In the genomic region with DNA sequence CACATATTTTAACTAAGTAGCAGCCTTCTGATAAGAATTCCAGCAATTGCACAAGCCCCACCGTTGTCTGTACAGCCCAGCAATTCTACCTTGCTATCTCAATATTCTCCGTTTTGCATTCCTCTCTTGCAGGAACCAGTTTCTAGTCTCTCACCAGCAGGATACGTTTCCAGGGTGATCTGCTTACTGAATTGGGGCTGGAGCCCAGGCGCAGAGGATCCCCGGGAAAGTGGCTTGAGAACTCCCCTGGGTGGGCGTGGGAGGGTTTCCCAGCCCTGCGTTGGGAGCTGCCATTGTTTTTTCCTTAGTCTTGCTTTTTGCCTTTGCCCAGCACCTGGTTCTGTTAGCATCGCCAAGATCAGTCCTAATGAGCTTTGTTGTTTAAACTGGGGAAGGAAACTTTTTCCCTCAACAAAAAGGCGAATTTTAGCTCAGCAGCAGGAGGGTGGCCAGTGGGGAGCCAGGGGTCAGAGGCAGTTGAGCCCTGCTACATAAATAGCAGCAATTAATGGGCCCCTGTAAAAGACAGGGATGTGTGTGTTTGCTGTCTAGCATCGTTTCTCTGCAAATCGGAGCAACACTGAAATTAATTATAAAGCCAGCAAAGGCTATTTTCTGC, we compare ENCODE assay signal across 18 cellular contexts. TPM values are rescaled to one million over a fixed set of nuclear protein-coding genes. Genes with fewer than 3 reads are reported as not detected.
DNase-seq lines count a peak whose midpoint lies in the region; ATAC-seq and TF ChIP-seq lines count a peak whose summit lies in the region.
"Had no signal": no experiment of that assay in that cellular context is flagged by ENCODE, and none has a peak within 500 bp of the region (broad histone marks: within the 10 kb centered on the region; RNA-seq: fewer than 3 reads in every experiment).

No MANE protein-coding gene starts in this region.

- 28% methylated on average over 11 of the region's 11 CpGs for WGBS in heart right ventricle, 2 donors
- WGBS in body of pancreas, 2 donors, result 41 to 48% methylated on average over 11 of the region's 11 CpGs

- DNase-seq in cardiac muscle cell (ENCODE audit: low read depth in 1 of 2, low spot score in 1 of 2) (peak; percentile 18 to 41), heart right ventricle (no peak), body of pancreas (no peak), uterus (no peak), NCI-H2107 (lab: John Stamatoyannopoulos, UW) (no peak), inferior parietal cortex (ENCODE audit: extremely low spot score) (no peak), cerebellar cortex (ENCODE audit: low spot score) (no peak)
- DNase-seq: ACHN; activated CD4-positive, alpha-beta T cell treated with anti-CD3 and anti-CD28 coated beads, Interleukin-2, amount 10 ng/mL, durations not matched to agents 24 days and 14 days; activated naive CD4-positive, alpha-beta T cell treated with anti-CD3 and anti-CD28 coated beads, Interleukin-2, amount 10 ng/mL, durations not matched to agents 7 days and 5 days; brain microvascular endothelial cell; CD4-positive, CD25-positive, alpha-beta regulatory T cell; head of caudate nucleus; Karpas-422; NCI-H1436 treated with DMSO at 0.1 percent for 48 hours; NCI-H510A; stimulated activated naive CD8-positive, alpha-beta T cell treated with anti-CD3 and anti-CD28 coated beads, Interleukin-15, amount 100 ng/mL, for 72 hours had no signal

- H3K36me3 Mint-ChIP-seq in nephron (ENCODE audit: low read depth), result peaks cover 12% of the 10 kb centered on the region
- H3K36me3 Mint-ChIP-seq: activated naive CD4-positive, alpha-beta T cell treated with anti-CD3 and anti-CD28 coated beads, Interleukin-2, amount 10 ng/mL, durations not matched to agents 7 days and 5 days; CD4-positive, CD25-positive, alpha-beta regulatory T cell had no signal

- no peak overlapping the region for H3K4me3 ChIP-seq in cardiac muscle cell
- no peak overlapping the region for H3K4me3 ChIP-seq in heart right ventricle
- H3K4me3 ChIP-seq in body of pancreas, result no peak overlapping the region
- no peak overlapping the region for H3K4me3 ChIP-seq in uterus

- TF ChIP-seq POLR2A in body of pancreas (IDR thresholded peaks at IDR 0.05) (no peak), uterus (IDR thresholded peaks at IDR 0.05) (no peak)

- H3K9me3 Mint-ChIP-seq in nephron, result no peaks in the 10 kb centered on the region
- H3K9me3 Mint-ChIP-seq: activated CD4-positive, alpha-beta T cell treated with anti-CD3 and anti-CD28 coated beads, Interleukin-2, amount 10 ng/mL, durations not matched to agents 24 days and 14 days; activated naive CD4-positive, alpha-beta T cell treated with anti-CD3 and anti-CD28 coated beads, Interleukin-2, amount 10 ng/mL, durations not matched to agents 7 days and 5 days; CD4-positive, CD25-positive, alpha-beta regulatory T cell; stimulated activated naive CD8-positive, alpha-beta T cell treated with anti-CD3 and anti-CD28 coated beads, Interleukin-15, amount 100 ng/mL, for 72 hours had no signal

- peak overlapping the region; percentile 18 to 30 (median 27) for H3K4me3 Mint-ChIP-seq in nephron
- H3K4me3 Mint-ChIP-seq: activated CD4-positive, alpha-beta T cell treated with anti-CD3 and anti-CD28 coated beads, Interleukin-2, amount 10 ng/mL, durations not matched to agents 24 days and 14 days; activated naive CD4-positive, alpha-beta T cell treated with anti-CD3 and anti-CD28 coated beads, Interleukin-2, amount 10 ng/mL, durations not matched to agents 7 days and 5 days; CD4-positive, CD25-positive, alpha-beta regulatory T cell; stimulated activated naive CD8-positive, alpha-beta T cell treated with anti-CD3 and anti-CD28 coated beads, Interleukin-15, amount 100 ng/mL, for 72 hours had no signal

- no peak for TF ChIP-seq CTCF in cardiac muscle cell (IDR thresholded peaks at IDR 0.05; ENCODE audit: low read depth, low read length)
- TF ChIP-seq CTCF in heart right ventricle (IDR thresholded peaks at IDR 0.05), result no peak
- TF ChIP-seq CTCF in body of pancreas (IDR thresholded peaks at IDR 0.05), result no peak
- no peak for TF ChIP-seq CTCF in nephron (IDR thresholded peaks at IDR 0.05; ENCODE audit: unreplicated experiment in 3 of 3)
- no peak for TF ChIP-seq CTCF in uterus (IDR thresholded peaks at IDR 0.05)

- H3K27me3 Mint-ChIP-seq in nephron (ENCODE audit: low read depth), result no peaks in the 10 kb centered on the region

- ATAC-seq in heart right ventricle (no peak), body of pancreas (peak; percentile 65)
- ATAC-seq: stimulated activated naive CD8-positive, alpha-beta T cell treated with anti-CD3 and anti-CD28 coated beads, Interleukin-15, amount 100 ng/mL, for 72 hours had no signal

- H3K9me3 ChIP-seq in cardiac muscle cell (ENCODE audit: low read depth), result no peaks in the 10 kb centered on the region
- H3K9me3 ChIP-seq in heart right ventricle, result no peaks in the 10 kb centered on the region
- no peaks in the 10 kb centered on the region for H3K9me3 ChIP-seq in body of pancreas
- no peaks in the 10 kb centered on the region for H3K9me3 ChIP-seq in uterus

- peak overlapping the region; percentile 45 for H3K27ac ChIP-seq in cardiac muscle cell
- no peak overlapping the region for H3K27ac ChIP-seq in heart right ventricle
- H3K27ac ChIP-seq in body of pancreas, result peak overlapping the region in 3 of 4 donors; percentile 62 to 78 (median 66)
- peak overlapping the region; percentile 57 to 77 for H3K27ac ChIP-seq in uterus
- H3K27ac ChIP-seq: brain microvascular endothelial cell had no signal

- peaks cover 90% of the 10 kb centered on the region for H3K4me1 Mint-ChIP-seq in nephron
- H3K4me1 Mint-ChIP-seq: activated CD4-positive, alpha-beta T cell treated with anti-CD3 and anti-CD28 coated beads, Interleukin-2, amount 10 ng/mL, durations not matched to agents 24 days and 14 days; activated naive CD4-positive, alpha-beta T cell treated with anti-CD3 and anti-CD28 coated beads, Interleukin-2, amount 10 ng/mL, durations not matched to agents 7 days and 5 days; CD4-positive, CD25-positive, alpha-beta regulatory T cell; stimulated activated naive CD8-positive, alpha-beta T cell treated with anti-CD3 and anti-CD28 coated beads, Interleukin-15, amount 100 ng/mL, for 72 hours had no signal

- H3K27me3 ChIP-seq in cardiac muscle cell (no peaks in the 10 kb centered on the region), heart right ventricle (peaks cover 0 to 43% (median 10%) of the 10 kb centered on the region in 7 donors), body of pancreas (no peaks in the 10 kb centered on the region), uterus (no peaks in the 10 kb centered on the region)
- H3K27me3 ChIP-seq: brain microvascular endothelial cell had no signal

- intact Hi-C loops in heart right ventricle (cut with DNase I) (no loop called here), body of pancreas (cut with DNase I) (no loop called here), uterus (cut with DNase I; ENCODE audit: low total_unique reads) (no loop called here)

- peak overlapping the region; percentile 87 to 99 (median 94) for H3K27ac Mint-ChIP-seq in nephron
- H3K27ac Mint-ChIP-seq: activated CD4-positive, alpha-beta T cell treated with anti-CD3 and anti-CD28 coated beads, Interleukin-2, amount 10 ng/mL, durations not matched to agents 24 days and 14 days; activated naive CD4-positive, alpha-beta T cell treated with anti-CD3 and anti-CD28 coated beads, Interleukin-2, amount 10 ng/mL, durations not matched to agents 7 days and 5 days; CD4-positive, CD25-positive, alpha-beta regulatory T cell; stimulated activated naive CD8-positive, alpha-beta T cell treated with anti-CD3 and anti-CD28 coated beads, Interleukin-15, amount 100 ng/mL, for 72 hours had no signal

- H3K4me1 ChIP-seq in cardiac muscle cell (ENCODE audit: low read depth) (peaks cover 35% of the 10 kb centered on the region), heart right ventricle (peaks cover 0 to 4% (median 0%) of the 10 kb centered on the region in 9 donors), body of pancreas (peaks cover 67% of the 10 kb centered on the region), uterus (peaks cover 0 to 4% of the 10 kb centered on the region in 2 donors)

- no peaks in the 10 kb centered on the region for H3K36me3 ChIP-seq in cardiac muscle cell
- no peaks in the 10 kb centered on the region for H3K36me3 ChIP-seq in heart right ventricle
- no peaks in the 10 kb centered on the region for H3K36me3 ChIP-seq in body of pancreas (replicated peaks in 1 of 2; ENCODE audit: insufficient read depth in 1 of 2, low read depth in 2 of 2)
- no peaks in the 10 kb centered on the region for H3K36me3 ChIP-seq in uterus
- H3K36me3 ChIP-seq: brain microvascular endothelial cell had no signal

RNA-seq across cellular contexts. Expression of a gene that starts 36.4 kb away (rescaled TPM):
- 6.7 and 8.0 TPM in 2 replicates for total RNA-seq in cardiac muscle cell
- 9.2 and 13.2 TPM in 2 replicates for polyA plus RNA-seq in cardiac muscle cell
- total RNA-seq in heart right ventricle, result under 1 TPM in 9 of 10 donors, not detected in 1; 0.04 to 0.81 (median 0.10) TPM
- polyA plus RNA-seq in heart right ventricle, result under 1 TPM in 1 of 2 donors, not detected in 1; 0.14 TPM
- 1 to 10 TPM; 6.7 to 9.2 TPM for total RNA-seq in body of pancreas
- 1 to 10 TPM; 1.5 to 8.8 (median 4.6) TPM for total RNA-seq in uterus
- total RNA-seq: CD4-positive, CD25-positive, alpha-beta regulatory T cell had no signal
- polyA plus RNA-seq: CD4-positive, CD25-positive, alpha-beta regulatory T cell had no signal

Comparison
In these comparisons a context has a peak if more than half of its experiments do, and no peak if none do; other contexts are left out.
1. DNase-seq: peak in cardiac muscle cell (2 of 2); none in heart right ventricle (0 of 2), body of pancreas (0 of 4), uterus (0 of 2), NCI-H2107 (single experiment), inferior parietal cortex (single experiment) and cerebellar cortex (single experiment).
2. H3K27ac ChIP-seq: peak in cardiac muscle cell (single experiment), body of pancreas (3 of 4) and uterus (2 of 2); none in heart right ventricle (0 of 10).